1 cellular context compared by ENCODE assay signal in genomic region chr12:7061596-7061995, GRCh38.
TF ChIP-seq lines count a peak whose summit lies in the region.

No MANE protein-coding gene starts in this region.

TF ChIP-seq in GM23338, 12 proteins besides CTCF, POLR2A, EP300 and RAD21 (continued from another document):
- TF ChIP-seq ZNF462 (CRISPR knock-in tag; IDR thresholded peaks at IDR 0.05) (no peak), EZH2phosphoT487 (IDR thresholded peaks at IDR 0.05; ENCODE audit: unreplicated experiment) (no peak), STAT1 (IDR thresholded peaks at IDR 0.05; ENCODE audit: unreplicated experiment) (no peak), ZNF331 (CRISPR knock-in tag; IDR thresholded peaks at IDR 0.05; ENCODE audit: low read depth) (no peak), ZNF114 (CRISPR knock-in tag; IDR thresholded peaks at IDR 0.05) (no peak), NANOG (IDR thresholded peaks at IDR 0.05; ENCODE audit: borderline replicate concordance) (no peak), JUNB (IDR thresholded peaks at IDR 0.05; ENCODE audit: unreplicated experiment) (no peak), REST (IDR thresholded peaks at IDR 0.05; ENCODE audit: unreplicated experiment) (no peak), EZH2 (IDR thresholded peaks at IDR 0.05; ENCODE audit: low read depth, unreplicated experiment) (no peak)
